Comparison of ENCODE assay signal across 9 cellular contexts in genomic region chr13:78602561-78603239, GRCh38. TPM values are rescaled to one million over a fixed set of nuclear protein-coding genes. Genes with fewer than 3 reads are reported as not detected.
DNase-seq lines count a peak whose midpoint lies in the region; ATAC-seq, FAIRE-seq and TF ChIP-seq lines count a peak whose summit lies in the region.
"Had no signal": no experiment of that assay in that cellular context is flagged by ENCODE, and none has a peak within 500 bp of the region (broad histone marks: within the 10 kb centered on the region; RNA-seq: fewer than 3 reads in every experiment).

No MANE protein-coding gene starts in this region.

- intact Hi-C loops in kidney (cut with DNase I) = no loop called here
- intact Hi-C loops in upper lobe of right lung (cut with DNase I) = no loop called here
- intact Hi-C loops in posterior vena cava (cut with DNase I) = loop anchor here in 1 of 2 donors (5.0 kb wide), 1 partner anchor 105 kb away; no protein-coding TSS in a partner anchor

- ATAC-seq in GM18873 (IDR thresholded peaks at IDR 0.05; ENCODE audit: low FRiP score, unreplicated experiment) (peak; percentile 19), HG03175 (IDR thresholded peaks at IDR 0.05; ENCODE audit: unreplicated experiment) (peak; percentile 17), upper lobe of right lung (peak; percentile 8)

- H3K27me3 ChIP-seq in WERI-Rb-1 (ENCODE audit: insufficient read depth, low read depth, severe bottlenecking) = no peaks in the 10 kb centered on the region
- peaks cover 91% of the 10 kb centered on the region for H3K27me3 ChIP-seq in upper lobe of right lung

- H3K36me3 ChIP-seq in WERI-Rb-1 (no peaks in the 10 kb centered on the region), kidney (ENCODE audit: control insufficient read depth in 1 of 2, insufficient read depth in 2 of 2, low read length in 2 of 2) (no peaks in the 10 kb centered on the region), upper lobe of right lung (no peaks in the 10 kb centered on the region)

- H3K9me3 ChIP-seq in WERI-Rb-1 (ENCODE audit: severe bottlenecking) (no peaks in the 10 kb centered on the region), kidney (ENCODE audit: control insufficient read depth in 1 of 2, low read length in 2 of 2) (no peaks in the 10 kb centered on the region), upper lobe of right lung (no peaks in the 10 kb centered on the region)

- H3K4me3 ChIP-seq in WERI-Rb-1 (ENCODE audit: low read depth, low read length) = peak overlapping the region; percentile 73
- H3K4me3 ChIP-seq in kidney (ENCODE audit: low read length in 2 of 2) = no peak overlapping the region
- H3K4me3 ChIP-seq in upper lobe of right lung = peak overlapping the region; percentile 37

- H3K9ac ChIP-seq in kidney (ENCODE audit: low read length in 2 of 2) = no peak overlapping the region

- FAIRE-seq in kidney (lab: Jason Lieb, UNC) = no peak

- peak overlapping the region; percentile 11; the same call in 1 of the 2 replicates for H3K27ac ChIP-seq in C4-2B
- H3K27ac ChIP-seq in WERI-Rb-1 = no peak overlapping the region
- H3K27ac ChIP-seq in kidney (ENCODE audit: low read depth in 2 of 2, low read length in 2 of 2) = no peak overlapping the region
- H3K27ac ChIP-seq in upper lobe of right lung = no peak overlapping the region

- DNase-seq in WERI-Rb-1 = no peak
- DNase-seq in kidney = peak; percentile 63
- no peak for DNase-seq in upper lobe of right lung
- DNase-seq in mesenteric fat pad (ENCODE audit: low spot score) = no peak
- no peak for DNase-seq in posterior vena cava (ENCODE audit: low spot score)

- TF ChIP-seq CTCF in C4-2B (conservative IDR thresholded peaks at IDR 0.05) = no peak
- no peak for TF ChIP-seq CTCF in WERI-Rb-1 (IDR thresholded peaks at IDR 0.05; ENCODE audit: low read depth, low read length)
- no peak for TF ChIP-seq CTCF in kidney (IDR thresholded peaks at IDR 0.05; ENCODE audit: borderline replicate concordance, extremely low read depth, insufficient read depth)
- TF ChIP-seq CTCF in upper lobe of right lung (IDR thresholded peaks at IDR 0.05) = no peak

- H3K4me1 ChIP-seq in kidney (ENCODE audit: control insufficient read depth in 1 of 2, insufficient read depth in 1 of 2, low read depth in 1 of 2, low read length in 2 of 2) = peaks cover 0 to 17% of the 10 kb centered on the region in 2 donors
- peaks cover 18% of the 10 kb centered on the region for H3K4me1 ChIP-seq in upper lobe of right lung

RNA-seq across cellular contexts. Expression of gene POU4F1, which starts 0.7 kb away (rescaled TPM):
- not detected for total RNA-seq in kidney
- polyA plus RNA-seq in kidney (ENCODE audit: insufficient read depth, low read depth, low replicate concordance) = not detected
- total RNA-seq in upper lobe of right lung = not detected
- not detected for total RNA-seq in mesenteric fat pad
- total RNA-seq in posterior vena cava = not detected
- total RNA-seq: epithelial cell of proximal tubule had no signal

RNA-seq across cellular contexts. Expression of gene OBI1, which starts 56.3 kb away (rescaled TPM):
- 9.9 TPM for total RNA-seq in kidney
- polyA plus RNA-seq in kidney (ENCODE audit: insufficient read depth, low read depth, low replicate concordance) = 4.0 TPM
- total RNA-seq in upper lobe of right lung = 9.3 TPM
- 8.2 TPM for total RNA-seq in mesenteric fat pad
- 1 to 10 TPM; 8.9 to 9.1 TPM for total RNA-seq in posterior vena cava

Comparison
In these comparisons a context has a peak if more than half of its experiments do, and no peak if none do; other contexts are left out.
1. H3K4me3 ChIP-seq: peak in WERI-Rb-1 (single experiment) and upper lobe of right lung (single experiment); none in kidney (0 of 2).
2. Peak in every context shown above with its lines, with median percentiles within 50 percentile points of each other: ATAC-seq.